Comparison of ENCODE assay signal across 1 cellular context in genomic region chr1:97864615-97865014, GRCh38.
TF ChIP-seq lines count a peak whose summit lies in the region.

No MANE protein-coding gene starts in this region.

TF ChIP-seq in SK-N-SH treated with all-trans-retinoic acid at 6 μM for 48 hours, 23 proteins besides CTCF, POLR2A, EP300 and RAD21 (continued from another document):
- TF ChIP-seq POU6F1 (CRISPR knock-in tag; IDR thresholded peaks at IDR 0.05; ENCODE audit: borderline replicate concordance, low read depth) = no peak
- TF ChIP-seq TCF4 (CRISPR knock-in tag; IDR thresholded peaks at IDR 0.05; ENCODE audit: borderline replicate concordance) = no peak
- TF ChIP-seq PATZ1 (CRISPR knock-in tag; IDR thresholded peaks at IDR 0.05; ENCODE audit: borderline replicate concordance) = no peak
- no peak for TF ChIP-seq RARB (CRISPR knock-in tag; IDR thresholded peaks at IDR 0.05)
TF ChIP-seq in SK-N-SH treated with all-trans-retinoic acid at 6 μM for 48 hours: peak in this region for 0.
